In the genomic region with DNA sequence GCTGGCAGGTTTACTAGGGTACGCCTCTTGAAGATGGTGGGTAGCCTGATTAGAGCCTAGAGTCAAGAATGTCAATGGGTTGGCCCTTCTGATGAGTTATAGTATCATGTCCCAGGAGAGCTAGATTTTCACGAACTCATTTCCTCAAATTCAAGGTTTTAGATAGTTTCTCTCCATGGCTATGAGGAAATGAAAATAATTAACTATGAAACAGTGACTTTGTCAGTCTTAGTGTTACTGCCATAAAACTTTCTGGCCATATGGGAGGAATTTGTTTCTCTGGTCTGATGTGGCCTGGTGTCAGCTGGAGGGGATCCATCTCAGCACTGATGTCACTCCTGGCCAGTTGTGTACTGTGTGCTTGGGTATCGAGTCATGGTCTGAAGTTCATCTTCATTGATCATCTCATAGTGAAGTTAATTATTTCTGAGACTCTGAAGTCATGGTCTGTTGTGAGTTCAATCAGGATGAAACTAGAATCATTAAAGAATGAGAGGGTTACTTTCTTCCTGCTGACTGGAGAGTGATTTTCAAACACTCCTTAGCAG, we compare ENCODE assay signal across 12 cellular contexts. TPM values are rescaled to one million over a fixed set of nuclear protein-coding genes. Genes with fewer than 3 reads are reported as not detected.
DNase-seq lines count a peak whose midpoint lies in the region; ATAC-seq, FAIRE-seq and TF ChIP-seq lines count a peak whose summit lies in the region.
"Had no signal": no experiment of that assay in that cellular context is flagged by ENCODE, and none has a peak within 500 bp of the region (broad histone marks: within the 10 kb centered on the region; RNA-seq: fewer than 3 reads in every experiment).

No MANE protein-coding gene starts in this region.

- no peaks in the 10 kb centered on the region for H3K79me2 ChIP-seq in OCI-LY3 (ENCODE audit: low read length)
- H3K79me2 ChIP-seq in H9 (ENCODE audit: insufficient read depth, low read length), result no peaks in the 10 kb centered on the region

- H3K9ac ChIP-seq in OCI-LY3 (ENCODE audit: low read length) (no peak overlapping the region), H9 (ENCODE audit: extremely low read depth, insufficient read length, low read length) (no peak overlapping the region)

- no peak overlapping the region for H3K27ac Mint-ChIP-seq in H9
- H3K27ac Mint-ChIP-seq: activated CD4-positive, alpha-beta T cell treated with anti-CD3 and anti-CD28 coated beads, Interleukin-2, amount 10 ng/mL, durations not matched to agents 24 days and 14 days had no signal

- H3K4me1 ChIP-seq in OCI-LY3 (ENCODE audit: low read length) (peaks cover 40% of the 10 kb centered on the region), right lobe of liver (peaks cover 0 to 31% (median 7%) of the 10 kb centered on the region in 4 donors), H9 (ENCODE audit: insufficient read depth, low read length) (no peaks in the 10 kb centered on the region; the same call in 1 of the 2 replicates)

- H3K9me3 Mint-ChIP-seq in H9, result peaks cover 6 to 10% of the 10 kb centered on the region in 2 experiments

- H3K4me2 ChIP-seq in OCI-LY3 (ENCODE audit: low read length), result peak overlapping the region; percentile 70
- no peak overlapping the region for H3K4me2 ChIP-seq in H9 (ENCODE audit: insufficient read depth, insufficient read length, low read length)

- H3K23me2 ChIP-seq in H9 (ENCODE audit: insufficient read length, low read depth, low read length, poor library complexity, severe bottlenecking), result no peaks in the 10 kb centered on the region

- no peak overlapping the region for H3K4me3 Mint-ChIP-seq in H9
- H3K4me3 Mint-ChIP-seq: activated CD4-positive, alpha-beta T cell treated with anti-CD3 and anti-CD28 coated beads, Interleukin-2, amount 10 ng/mL, durations not matched to agents 24 days and 14 days had no signal

- H3K4ac ChIP-seq in H9 (ENCODE audit: low read depth, low read length), result no peak overlapping the region

- H4K20me1 ChIP-seq in OCI-LY3 (ENCODE audit: insufficient read depth, low read length), result no peaks in the 10 kb centered on the region
- H4K20me1 ChIP-seq in H9 (ENCODE audit: control insufficient read depth, insufficient read depth, insufficient read length), result no peaks in the 10 kb centered on the region

- H3K18ac ChIP-seq in H9 (ENCODE audit: insufficient read length, low read depth, low read length), result no peak overlapping the region

- no peak overlapping the region for H3K56ac ChIP-seq in H9 (ENCODE audit: insufficient read length, low read depth, low read length)

- no peak overlapping the region for H4K8ac ChIP-seq in H9 (replicated peaks; ENCODE audit: insufficient read length, low read depth, low read length)

- H2BK20ac ChIP-seq in H9 (ENCODE audit: low read depth, low read length, poor library complexity, severe bottlenecking), result no peak overlapping the region

- TF ChIP-seq POLR2A in right lobe of liver (IDR thresholded peaks at IDR 0.05), result peak; percentile 46
- TF ChIP-seq POLR2A in H54 (IDR thresholded peaks at IDR 0.05; ENCODE audit: low read depth, low read length), result no peak

- no peak overlapping the region for H2AK5ac ChIP-seq in H9 (ENCODE audit: insufficient read length, low read length)

- no peaks in the 10 kb centered on the region for H3K79me1 ChIP-seq in H9 (ENCODE audit: insufficient read depth, low read depth, low read length, poor library complexity, severe bottlenecking)

- H3K4me1 Mint-ChIP-seq in H9, result peaks cover 0 to 3% of the 10 kb centered on the region in 2 experiments; a peak in 1 of 4 replicates
- H3K4me1 Mint-ChIP-seq: activated CD4-positive, alpha-beta T cell treated with anti-CD3 and anti-CD28 coated beads, Interleukin-2, amount 10 ng/mL, durations not matched to agents 24 days and 14 days had no signal

- H2BK15ac ChIP-seq in H9 (ENCODE audit: low read depth, low read length), result no peak overlapping the region

- WGBS in right lobe of liver (ENCODE audit: insufficient coverage, low coverage, low lambda C conversion rate, missing lambda C conversion rate), result 26% methylated on average over 3 of the region's 3 CpGs
- WGBS in H9 (ENCODE audit: extremely low coverage, insufficient read length, low lambda C conversion rate), result no CpG with 5 or more reads among the region's 3 CpGs

- H3K23ac ChIP-seq in H9 (ENCODE audit: insufficient read length, low read depth, low read length), result no peak overlapping the region

- H3K14ac ChIP-seq in H9 (ENCODE audit: insufficient read depth, low read length), result no peak overlapping the region

- H3K4me3 ChIP-seq in OCI-LY3 (ENCODE audit: low read length) (peak overlapping the region; percentile 28), right lobe of liver (peak overlapping the region in 1 of 3 donors; percentile 17)

- H2AFZ ChIP-seq in OCI-LY3 (ENCODE audit: low read depth, low read length) (no peak overlapping the region), H9 (ENCODE audit: low read length) (no peak overlapping the region)

- FAIRE-seq in H54 (lab: Jason Lieb, UNC), result no peak
- FAIRE-seq: D721Med had no signal

- H3K27me3 Mint-ChIP-seq in H9 (ENCODE audit: low read depth), result no peaks in the 10 kb centered on the region; the same call in none of the 2 replicates
- H3K27me3 Mint-ChIP-seq: activated CD4-positive, alpha-beta T cell treated with anti-CD3 and anti-CD28 coated beads, Interleukin-2, amount 10 ng/mL, durations not matched to agents 24 days and 14 days had no signal

- H3K27me3 ChIP-seq in OCI-LY3 (ENCODE audit: low read depth, low read length) (no peaks in the 10 kb centered on the region; the same call in 1 of the 2 replicates), right lobe of liver (no peaks in the 10 kb centered on the region), H9 (ENCODE audit: insufficient read depth, low read length) (no peaks in the 10 kb centered on the region)

- peaks cover under 1 to 2% (median 2%) of the 10 kb centered on the region in 3 experiments; a peak in 3 of 7 replicates for H3K36me3 Mint-ChIP-seq in H9 (ENCODE audit: insufficient read depth in 1 of 3, low read depth in 3 of 3)

- no peak overlapping the region for H2BK120ac ChIP-seq in H9 (ENCODE audit: low read depth, low read length, poor library complexity, severe bottlenecking)

- intact Hi-C loops in right lobe of liver (cut with DNase I), result no loop called here

- H2BK5ac ChIP-seq in H9 (ENCODE audit: insufficient read length, low read length), result no peak overlapping the region

- TF ChIP-seq CTCF in OCI-LY3 (IDR thresholded peaks at IDR 0.05; ENCODE audit: low read depth, low read length) (no peak), right lobe of liver (IDR thresholded peaks at IDR 0.05) (no peak), H9 (conservative IDR thresholded peaks at IDR 0.05) (no peak)

- H3T11ph ChIP-seq in H9 (ENCODE audit: low read length), result no peak overlapping the region

- no peak overlapping the region for H4K5ac ChIP-seq in H9 (ENCODE audit: insufficient read length, low read depth, low read length)

- H3K27ac ChIP-seq in OCI-LY3 (ENCODE audit: low read length) (peak overlapping the region; percentile 52), right lobe of liver (peak overlapping the region; percentile 78 to 98 (median 96)), H9 (ENCODE audit: insufficient read length, low read depth, low read length) (no peak overlapping the region)

- no peak overlapping the region for H4K91ac ChIP-seq in H9 (ENCODE audit: insufficient read length, low read depth, low read length)

- ATAC-seq in GM18508 (IDR thresholded peaks at IDR 0.05; ENCODE audit: insufficient read depth, unreplicated experiment) (peak; percentile 84), HG02623 (IDR thresholded peaks at IDR 0.05; ENCODE audit: unreplicated experiment) (peak; percentile 60), right lobe of liver (peak; percentile 90 to 98 (median 93))

- no peaks in the 10 kb centered on the region for H3K9me3 ChIP-seq in OCI-LY3 (ENCODE audit: insufficient read depth, low read length)
- no peaks in the 10 kb centered on the region for H3K9me3 ChIP-seq in right lobe of liver
- H3K9me3 ChIP-seq in H9 (ENCODE audit: control insufficient read depth, low read depth, low read length), result no peaks in the 10 kb centered on the region

- H2BK12ac ChIP-seq in H9 (ENCODE audit: insufficient read length, low read depth, low read length), result no peak overlapping the region

- DNase-seq in right lobe of liver (peak; percentile 68 to 89 (median 84)), DMS 273 treated with DMSO at 0.1 percent for 48 hours (lab: John Stamatoyannopoulos, UW) (no peak), activated T-cell treated with anti-CD3 and anti-CD28 coated beads for 4 hours (no peak), H9 (no peak), H54 (ENCODE audit: insufficient read length, low spot score) (no peak)
- DNase-seq: activated CD4-positive, alpha-beta T cell treated with anti-CD3 and anti-CD28 coated beads, Interleukin-2, amount 10 ng/mL, durations not matched to agents 24 days and 14 days; amniotic stem cell; Kasumi-1 had no signal

- H3K36me3 ChIP-seq in OCI-LY3 (replicated peaks; ENCODE audit: low read depth, low read length) (no peaks in the 10 kb centered on the region), right lobe of liver (no peaks in the 10 kb centered on the region)

RNA-seq across cellular contexts. Expression of a gene that starts 49.4 kb away (rescaled TPM):
- total RNA-seq in right lobe of liver (1 to 10 TPM in 1 of 6 experiments, under 1 TPM in 5; 0.15 to 1.5 (median 0.45) TPM), H9 (2021) (3.4 and 3.5 TPM in 2 replicates)

Comparison
In these comparisons a context has a peak if more than half of its experiments do, and no peak if none do; other contexts are left out.
1. DNase-seq: peak in right lobe of liver (3 of 3); none in DMS 273 treated with DMSO at 0.1 percent for 48 hours (single experiment), activated T-cell treated with anti-CD3 and anti-CD28 coated beads for 4 hours (single experiment), H9 (single experiment) and H54 (single experiment).
2. Peak in every context shown above with its lines, with median percentiles within 50 percentile points of each other: ATAC-seq.